ENCODE assay signal across 1 cellular context in the genomic region with DNA sequence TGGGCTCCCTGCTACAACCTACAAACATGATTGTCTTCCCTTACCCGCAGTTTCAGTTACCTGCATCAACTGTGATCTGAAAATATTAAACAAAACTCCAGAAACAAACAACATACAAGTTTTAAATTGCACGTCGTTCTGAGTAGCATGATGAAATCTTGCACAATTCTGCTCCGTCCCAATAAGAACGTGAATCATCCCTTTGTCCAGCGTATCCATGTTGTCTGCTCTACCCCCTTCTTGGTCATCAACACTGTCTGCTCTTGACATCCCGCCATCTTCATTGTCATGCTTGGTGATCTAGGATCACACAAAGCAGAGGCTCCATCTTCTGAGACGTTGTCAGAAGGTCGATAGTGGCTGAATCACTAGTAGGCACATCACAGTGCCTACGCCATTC.
TF ChIP-seq lines count a peak whose summit lies in the region.

No MANE protein-coding gene starts in this region.

TF ChIP-seq in HepG2, 621 proteins besides CTCF, POLR2A, EP300 and RAD21 (continued from another document):
- TF ChIP-seq DNMT3B (CRISPR knock-in tag; conservative IDR thresholded peaks at IDR 0.05) (no peak), CBX5 (CRISPR knock-in tag; IDR thresholded peaks at IDR 0.05; ENCODE audit: borderline replicate concordance) (no peak), ZNF644 (CRISPR knock-in tag; IDR thresholded peaks at IDR 0.05; ENCODE audit: low read depth) (0 out of 2 replicates have a peak, but pooled peaks have one; percentile 31), CEBPB (IDR thresholded peaks at IDR 0.05; ENCODE audit: borderline replicate concordance, low read depth, low read length) (peak; percentile 55; the same call in 1 of the 2 replicates), CEBPG (CRISPR knock-in tag; IDR thresholded peaks at IDR 0.05) (peak; percentile 28; the same call in 1 of the 2 replicates)
- TF ChIP-seq, protein P1, sequence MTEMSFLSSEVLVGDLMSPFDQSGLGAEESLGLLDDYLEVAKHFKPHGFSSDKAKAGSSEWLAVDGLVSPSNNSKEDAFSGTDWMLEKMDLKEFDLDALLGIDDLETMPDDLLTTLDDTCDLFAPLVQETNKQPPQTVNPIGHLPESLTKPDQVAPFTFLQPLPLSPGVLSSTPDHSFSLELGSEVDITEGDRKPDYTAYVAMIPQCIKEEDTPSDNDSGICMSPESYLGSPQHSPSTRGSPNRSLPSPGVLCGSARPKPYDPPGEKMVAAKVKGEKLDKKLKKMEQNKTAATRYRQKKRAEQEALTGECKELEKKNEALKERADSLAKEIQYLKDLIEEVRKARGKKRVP (CRISPR knock-in tag; IDR thresholded peaks at IDR 0.05) = peak in 1 of 2 experiments; percentile 90; a peak in 2 of 4 replicates
